In genomic region chr16:68236804-68237242, GRCh38 we compare ENCODE assay signal across 8 cellular contexts. TPM values are rescaled to one million over a fixed set of nuclear protein-coding genes. Genes with fewer than 3 reads are reported as not detected.
DNase-seq lines count a peak whose midpoint lies in the region; ATAC-seq lines count a peak whose summit lies in the region.

No MANE protein-coding gene starts in this region.

- H3K9me3 Mint-ChIP-seq in activated T-cell treated with anti-CD3 and anti-CD28 coated beads, Interleukin-2, amount 50 U/mL, for 24 hours: no peaks in the 10 kb centered on the region
- no peaks in the 10 kb centered on the region for H3K9me3 Mint-ChIP-seq in activated naive CD8-positive, alpha-beta T cell treated with anti-CD3 and anti-CD28 coated beads for 36 hours

- H3K9me3 ChIP-seq in iPS-18a (ENCODE audit: control insufficient read depth, low read depth, low read length) (no peaks in the 10 kb centered on the region), stomach smooth muscle (ENCODE audit: control insufficient read depth in 2 of 2, low read length in 2 of 2) (no peaks in the 10 kb centered on the region)

- peak overlapping the region; percentile 92 for H3K27ac Mint-ChIP-seq in activated T-cell treated with anti-CD3 and anti-CD28 coated beads, Interleukin-2, amount 50 U/mL, for 24 hours
- peak overlapping the region; percentile 93 for H3K27ac Mint-ChIP-seq in activated naive CD8-positive, alpha-beta T cell treated with anti-CD3 and anti-CD28 coated beads for 36 hours

- DNase-seq in activated T-cell treated with anti-CD3 and anti-CD28 coated beads, Interleukin-2, amount 50 U/mL, for 24 hours: no peak
- DNase-seq in activated T-cell treated with anti-CD3 and anti-CD28 coated beads, Interleukin-2, amount 50 U/mL, for 1 hour: no peak
- DNase-seq in activated naive CD8-positive, alpha-beta T cell treated with anti-CD3 and anti-CD28 coated beads for 36 hours: peak; percentile 44

- peaks cover 3% of the 10 kb centered on the region for H3K36me3 Mint-ChIP-seq in activated T-cell treated with anti-CD3 and anti-CD28 coated beads, Interleukin-2, amount 50 U/mL, for 24 hours (ENCODE audit: low read depth)
- no peaks in the 10 kb centered on the region for H3K36me3 Mint-ChIP-seq in activated naive CD8-positive, alpha-beta T cell treated with anti-CD3 and anti-CD28 coated beads for 36 hours

- H3K4me3 ChIP-seq in iPS-18a (ENCODE audit: low read length) (peak overlapping the region; percentile 91), stomach smooth muscle (ENCODE audit: low read length in 2 of 2) (peak overlapping the region; percentile 84 to 87)

- peak overlapping the region; percentile 89 for H3K9ac ChIP-seq in iPS-18a (ENCODE audit: low read length)
- H3K9ac ChIP-seq in stomach smooth muscle (ENCODE audit: low read length in 2 of 2): peak overlapping the region; percentile 55 to 76

- H3K27ac ChIP-seq in iPS-18a (ENCODE audit: low read length) (peak overlapping the region; percentile 82), stomach smooth muscle (ENCODE audit: low read length) (peak overlapping the region; percentile 62)

- peaks cover 42% of the 10 kb centered on the region for H3K4me1 Mint-ChIP-seq in activated T-cell treated with anti-CD3 and anti-CD28 coated beads, Interleukin-2, amount 50 U/mL, for 24 hours (ENCODE audit: low read depth)
- H3K4me1 Mint-ChIP-seq in activated naive CD8-positive, alpha-beta T cell treated with anti-CD3 and anti-CD28 coated beads for 36 hours: peaks cover 30% of the 10 kb centered on the region

- H3K4me3 Mint-ChIP-seq in activated T-cell treated with anti-CD3 and anti-CD28 coated beads, Interleukin-2, amount 50 U/mL, for 24 hours: peak overlapping the region; percentile 81
- H3K4me3 Mint-ChIP-seq in activated naive CD8-positive, alpha-beta T cell treated with anti-CD3 and anti-CD28 coated beads for 36 hours: peak overlapping the region; percentile 87

- ATAC-seq in GM18520 (IDR thresholded peaks at IDR 0.05; ENCODE audit: unreplicated experiment): no peak
- ATAC-seq in HG02885 (IDR thresholded peaks at IDR 0.05; ENCODE audit: poor library complexity, unreplicated experiment): no peak
- ATAC-seq in GM19035 (IDR thresholded peaks at IDR 0.05; ENCODE audit: unreplicated experiment): no peak

- peaks cover 17% of the 10 kb centered on the region for H3K36me3 ChIP-seq in iPS-18a (ENCODE audit: control insufficient read depth, low read depth, low read length)
- no peaks in the 10 kb centered on the region for H3K36me3 ChIP-seq in stomach smooth muscle (ENCODE audit: control insufficient read depth in 2 of 2, insufficient read depth in 2 of 2, low read length in 2 of 2)

- peaks cover 26% of the 10 kb centered on the region for H3K4me1 ChIP-seq in iPS-18a (ENCODE audit: control insufficient read depth, low read depth, low read length)
- H3K4me1 ChIP-seq in stomach smooth muscle (ENCODE audit: control insufficient read depth, insufficient read depth, low read length): peaks cover 31% of the 10 kb centered on the region

- H3K27me3 Mint-ChIP-seq in activated T-cell treated with anti-CD3 and anti-CD28 coated beads, Interleukin-2, amount 50 U/mL, for 24 hours: no peaks in the 10 kb centered on the region
- H3K27me3 Mint-ChIP-seq in activated naive CD8-positive, alpha-beta T cell treated with anti-CD3 and anti-CD28 coated beads for 36 hours: no peaks in the 10 kb centered on the region

- H3K27me3 ChIP-seq in iPS-18a (ENCODE audit: control insufficient read depth, insufficient read depth, low read length) (peaks cover 32% of the 10 kb centered on the region), stomach smooth muscle (ENCODE audit: control insufficient read depth in 1 of 2, insufficient read depth in 2 of 2, low read length in 2 of 2) (no peaks in the 10 kb centered on the region)

RNA-seq across cellular contexts. Expression of gene ESRP2, which starts 0.9 kb away (rescaled TPM):
- 1 to 10 TPM in 1 of 2 experiments, under 1 TPM in 1; 0.92 to 1.2 TPM for total RNA-seq in activated naive CD8-positive, alpha-beta T cell treated with anti-CD3 and anti-CD28 coated beads for 36 hours

RNA-seq across cellular contexts. Expression of gene PLA2G15, which starts 8.3 kb away (rescaled TPM):
- total RNA-seq in activated naive CD8-positive, alpha-beta T cell treated with anti-CD3 and anti-CD28 coated beads for 36 hours: 1 to 10 TPM; 7.9 to 8.0 TPM

RNA-seq across cellular contexts. Expression of gene SLC7A6, which starts 27.5 kb away (rescaled TPM):
- 10 to 100 TPM; 65.9 to 69.9 TPM for total RNA-seq in activated naive CD8-positive, alpha-beta T cell treated with anti-CD3 and anti-CD28 coated beads for 36 hours
